12 cellular contexts compared by ENCODE assay signal in genomic region chr21:44049606-44050005, GRCh38. TPM values are rescaled to one million over a fixed set of nuclear protein-coding genes. Genes with fewer than 3 reads are reported as not detected.
DNase-seq lines count a peak whose midpoint lies in the region.
"Had no signal": no experiment of that assay in that cellular context is flagged by ENCODE, and none has a peak within 500 bp of the region (broad histone marks: within the 10 kb centered on the region; RNA-seq: fewer than 3 reads in every experiment).

No MANE protein-coding gene starts in this region.

- CTCF ChIA-PET in activated CD4-positive, alpha-beta memory T cell treated with anti-CD3 and anti-CD28 coated beads, Interleukin-2, amount 10 ng/mL, durations not matched to agents 7 days and 5 days (lab: Charles Lee) = no interaction called here
- CTCF ChIA-PET in activated CD4-positive, alpha-beta memory T cell treated with anti-CD3 and anti-CD28 coated beads for 36 hours (lab: Charles Lee) = no interaction called here

- H3K27ac Mint-ChIP-seq in activated CD4-positive, alpha-beta memory T cell treated with anti-CD3 and anti-CD28 coated beads, Interleukin-2, amount 10 ng/mL, durations not matched to agents 7 days and 5 days = peak overlapping the region; percentile 16
- no peak overlapping the region for H3K27ac Mint-ChIP-seq in activated CD4-positive, alpha-beta memory T cell treated with anti-CD3 and anti-CD28 coated beads for 36 hours
- H3K27ac Mint-ChIP-seq: activated B cell treated with CpG ODN at 0.5 μM for 24 hours had no signal

- no peaks in the 10 kb centered on the region for H3K27me3 Mint-ChIP-seq in activated CD4-positive, alpha-beta memory T cell treated with anti-CD3 and anti-CD28 coated beads, Interleukin-2, amount 10 ng/mL, durations not matched to agents 7 days and 5 days
- no peaks in the 10 kb centered on the region for H3K27me3 Mint-ChIP-seq in activated CD4-positive, alpha-beta memory T cell treated with anti-CD3 and anti-CD28 coated beads for 36 hours
- H3K27me3 Mint-ChIP-seq: activated B cell treated with CpG ODN at 0.5 μM for 24 hours had no signal

- no peak overlapping the region for H3K4me3 ChIP-seq in stomach smooth muscle (ENCODE audit: low read length in 2 of 2)
- H3K4me3 ChIP-seq: body of pancreas, stomach had no signal

- peaks cover 39% of the 10 kb centered on the region for H3K4me1 ChIP-seq in stomach smooth muscle (ENCODE audit: control insufficient read depth, insufficient read depth, low read length)

- no peak overlapping the region for H3K9ac ChIP-seq in stomach smooth muscle (ENCODE audit: low read length in 2 of 2)

- no peaks in the 10 kb centered on the region for H3K9me3 Mint-ChIP-seq in activated CD4-positive, alpha-beta memory T cell treated with anti-CD3 and anti-CD28 coated beads, Interleukin-2, amount 10 ng/mL, durations not matched to agents 7 days and 5 days
- H3K9me3 Mint-ChIP-seq in activated CD4-positive, alpha-beta memory T cell treated with anti-CD3 and anti-CD28 coated beads for 36 hours = no peaks in the 10 kb centered on the region
- H3K9me3 Mint-ChIP-seq: activated B cell treated with CpG ODN at 0.5 μM for 24 hours had no signal

- peaks cover 5% of the 10 kb centered on the region for H3K4me1 Mint-ChIP-seq in activated CD4-positive, alpha-beta memory T cell treated with anti-CD3 and anti-CD28 coated beads, Interleukin-2, amount 10 ng/mL, durations not matched to agents 7 days and 5 days
- H3K4me1 Mint-ChIP-seq in activated CD4-positive, alpha-beta memory T cell treated with anti-CD3 and anti-CD28 coated beads for 36 hours (ENCODE audit: low read depth) = peaks cover 17% of the 10 kb centered on the region

- H3K36me3 Mint-ChIP-seq in activated CD4-positive, alpha-beta memory T cell treated with anti-CD3 and anti-CD28 coated beads, Interleukin-2, amount 10 ng/mL, durations not matched to agents 7 days and 5 days (ENCODE audit: low read depth) = peaks cover 39% of the 10 kb centered on the region
- H3K36me3 Mint-ChIP-seq in activated CD4-positive, alpha-beta memory T cell treated with anti-CD3 and anti-CD28 coated beads for 36 hours = peaks cover 21% of the 10 kb centered on the region

- H3K36me3 ChIP-seq in stomach smooth muscle (ENCODE audit: control insufficient read depth in 2 of 2, insufficient read depth in 2 of 2, low read length in 2 of 2) = peaks cover 0 to 2% of the 10 kb centered on the region in 2 donors

- intact Hi-C loops in activated CD4-positive, alpha-beta memory T cell treated with anti-CD3 and anti-CD28 coated beads for 36 hours (cut with micrococcal nuclease) = no loop called here

- H3K4me3 Mint-ChIP-seq in activated CD4-positive, alpha-beta memory T cell treated with anti-CD3 and anti-CD28 coated beads, Interleukin-2, amount 10 ng/mL, durations not matched to agents 7 days and 5 days = no peak overlapping the region
- no peak overlapping the region for H3K4me3 Mint-ChIP-seq in activated CD4-positive, alpha-beta memory T cell treated with anti-CD3 and anti-CD28 coated beads for 36 hours
- H3K4me3 Mint-ChIP-seq: activated B cell treated with CpG ODN at 0.5 μM for 24 hours had no signal

- no peaks in the 10 kb centered on the region for H3K27me3 ChIP-seq in layer of hippocampus (ENCODE audit: control insufficient read depth, insufficient read depth, low read length)
- H3K27me3 ChIP-seq in stomach smooth muscle (ENCODE audit: control insufficient read depth in 1 of 2, insufficient read depth in 2 of 2, low read length in 2 of 2) = no peaks in the 10 kb centered on the region
- H3K27me3 ChIP-seq: body of pancreas, stomach had no signal

- DNase-seq in activated CD4-positive, alpha-beta memory T cell treated with anti-CD3 and anti-CD28 coated beads, Interleukin-2, amount 10 ng/mL, durations not matched to agents 7 days and 5 days = no peak
- no peak for DNase-seq in activated CD4-positive, alpha-beta memory T cell treated with anti-CD3 and anti-CD28 coated beads for 36 hours
- DNase-seq in astrocyte of the hippocampus (ENCODE audit: low read depth, low spot score) (peak; percentile 51), islet precursor cell (no peak), NCI-H524 treated with DMSO at 0.1 percent for 48 hours (lab: John Stamatoyannopoulos, UW) (no peak), NK-92 (lab: John Stamatoyannopoulos, UW; ENCODE audit: unreplicated experiment) (no peak)
- DNase-seq: activated B cell treated with CpG ODN at 0.5 μM for 24 hours, body of pancreas, NCI-H2227 treated with DMSO at 0.1 percent for 48 hours, stomach had no signal

- POLR2A ChIA-PET in activated CD4-positive, alpha-beta memory T cell treated with anti-CD3 and anti-CD28 coated beads, Interleukin-2, amount 10 ng/mL, durations not matched to agents 7 days and 5 days (lab: Charles Lee) = no interaction called here
- POLR2A ChIA-PET in activated CD4-positive, alpha-beta memory T cell treated with anti-CD3 and anti-CD28 coated beads for 36 hours (lab: Charles Lee) = no interaction called here

- H3K9me3 ChIP-seq in stomach smooth muscle (ENCODE audit: control insufficient read depth in 2 of 2, low read length in 2 of 2) = no peaks in the 10 kb centered on the region
- H3K9me3 ChIP-seq: body of pancreas, stomach had no signal

- H3K27ac ChIP-seq in layer of hippocampus (ENCODE audit: low read depth, low read length) (peak overlapping the region; percentile 70), stomach smooth muscle (ENCODE audit: low read length) (peak overlapping the region; percentile 99)

RNA-seq across cellular contexts. Expression of gene TRAPPC10, which starts 37.5 kb away (rescaled TPM):
- 10 to 100 TPM; 76.0 to 76.5 TPM for total RNA-seq in activated CD4-positive, alpha-beta memory T cell treated with anti-CD3 and anti-CD28 coated beads, Interleukin-2, amount 10 ng/mL, durations not matched to agents 7 days and 5 days
- total RNA-seq in activated CD4-positive, alpha-beta memory T cell treated with anti-CD3 and anti-CD28 coated beads for 36 hours = 10 to 100 TPM; 46.1 to 50.5 TPM

RNA-seq across cellular contexts. Expression of gene PWP2, which starts 57.6 kb away (rescaled TPM):
- 10 to 100 TPM; 18.6 to 22.5 TPM for total RNA-seq in activated CD4-positive, alpha-beta memory T cell treated with anti-CD3 and anti-CD28 coated beads, Interleukin-2, amount 10 ng/mL, durations not matched to agents 7 days and 5 days
- 10 to 100 TPM; 38.5 to 39.8 TPM for total RNA-seq in activated CD4-positive, alpha-beta memory T cell treated with anti-CD3 and anti-CD28 coated beads for 36 hours
